In genomic region chr2:104840151-104840550, GRCh38 we compare ENCODE assay signal across 20 cellular contexts. TPM values are rescaled to one million over a fixed set of nuclear protein-coding genes. Genes with fewer than 3 reads are reported as not detected.
DNase-seq lines count a peak whose midpoint lies in the region; FAIRE-seq and TF ChIP-seq lines count a peak whose summit lies in the region.
"Had no signal": no experiment of that assay in that cellular context is flagged by ENCODE, and none has a peak within 500 bp of the region (broad histone marks: within the 10 kb centered on the region; RNA-seq: fewer than 3 reads in every experiment).

No MANE protein-coding gene starts in this region.

- WGBS in tibial nerve, 2 donors, result 92 to 95% methylated on average over 1 of the region's 1 CpG

- FAIRE-seq in A204.1 (lab: Jason Lieb, UNC), result peak; percentile 14
- FAIRE-seq: H54, HTR-8/SVneo had no signal

- H3K9me3 ChIP-seq in tibial nerve, result no peaks in the 10 kb centered on the region
- H3K9me3 ChIP-seq: BE2C had no signal

- H3K36me3 ChIP-seq in tibial nerve, result no peaks in the 10 kb centered on the region
- H3K36me3 ChIP-seq: BE2C had no signal

- TF ChIP-seq CTCF in tibial nerve (IDR thresholded peaks at IDR 0.05), result no peak

- TF ChIP-seq EP300 in tibial nerve (IDR thresholded peaks at IDR 0.05), result no peak

- DNase-seq in astrocyte of the hippocampus (ENCODE audit: low read depth, low spot score), result peak; percentile 56
- DNase-seq in globus pallidus (ENCODE audit: low spot score), result peak; percentile 19
- DNase-seq in pons (ENCODE audit: low spot score), result peak; percentile 17
- no peak for DNase-seq in tibial nerve (ENCODE audit: low spot score in 2 of 2)
- DNase-seq in activated CD8-positive, alpha-beta memory T cell treated with anti-CD3 and anti-CD28 coated beads, Interleukin-2, amount 50 U/mL, for 48 hours, result no peak
- DNase-seq in NCI-H146 treated with DMSO at 0.1 percent for 48 hours (lab: John Stamatoyannopoulos, UW; ENCODE audit: unreplicated experiment), result no peak
- DNase-seq: 8988T; BE2C; C1 segment of cervical spinal cord; CD4-positive, CD25-positive, alpha-beta regulatory T cell; CD8-positive, alpha-beta memory T cell; COR-L47; DMS79 treated with DMSO at 0.1 percent for 48 hours; GF-D8; HCEC 1CT; IMR-90 had no signal

- peaks cover 0 to 55% of the 10 kb centered on the region in 2 donors for H3K27me3 ChIP-seq in tibial nerve

- H3K4me1 ChIP-seq in tibial nerve, result peaks cover 0 to 29% (median 8%) of the 10 kb centered on the region in 4 donors
- H3K4me1 ChIP-seq: BE2C had no signal

- no peak for TF ChIP-seq POLR2A in tibial nerve (IDR thresholded peaks at IDR 0.05)

- no peak overlapping the region for H3K27ac ChIP-seq in tibial nerve

- H3K4me3 ChIP-seq in tibial nerve, result no peak overlapping the region
- H3K4me3 ChIP-seq: GM23338 had no signal

RNA-seq across cellular contexts. Expression of gene POU3F3, which starts 13.8 kb away (rescaled TPM):
- total RNA-seq in tibial nerve, result not detected
- total RNA-seq: CD4-positive, CD25-positive, alpha-beta regulatory T cell; CD8-positive, alpha-beta memory T cell; IMR-90 had no signal

Comparison
In these comparisons a context has a peak if more than half of its experiments do, and no peak if none do; other contexts are left out.
1. DNase-seq: peak in astrocyte of the hippocampus (single experiment), globus pallidus (single experiment) and pons (single experiment); none in tibial nerve (0 of 2), activated CD8-positive, alpha-beta memory T cell treated with anti-CD3 and anti-CD28 coated beads, Interleukin-2, amount 50 U/mL, for 48 hours (single experiment) and NCI-H146 treated with DMSO at 0.1 percent for 48 hours (single experiment).